In genomic region chr14:75981826-75982723, GRCh38 we compare ENCODE assay signal across 8 cellular contexts. TPM values are rescaled to one million over a fixed set of nuclear protein-coding genes. Genes with fewer than 3 reads are reported as not detected.
DNase-seq lines count a peak whose midpoint lies in the region; ATAC-seq and TF ChIP-seq lines count a peak whose summit lies in the region.

TGFB3 (minus strand) TSS chr14:75981995; CDS start chr14:75980893, 1,102 bp downstream.

- ATAC-seq in CD8-positive, alpha-beta T cell, result peak; percentile 60
- peak; percentile 55 for ATAC-seq in GM21529 (IDR thresholded peaks at IDR 0.05; ENCODE audit: unreplicated experiment)
- ATAC-seq in stimulated activated naive CD8-positive, alpha-beta T cell treated with anti-CD3 and anti-CD28 coated beads, Interleukin-15, Interleukin-2, amounts not matched to agents 100 U/mL and 50 U/mL, for 24 hours, result peak; percentile 72

- H3F3A ChIP-seq in MM.1S (ENCODE audit: insufficient read depth, low read length), result no peaks in the 10 kb centered on the region

- no peaks in the 10 kb centered on the region for H3K9me2 ChIP-seq in MM.1S (replicated peaks; ENCODE audit: insufficient read depth, low read length)

- no peaks in the 10 kb centered on the region for H3K36me3 ChIP-seq in CD8-positive, alpha-beta T cell (ENCODE audit: insufficient read depth, low read length)
- no peaks in the 10 kb centered on the region for H3K36me3 ChIP-seq in MM.1S (replicated peaks; ENCODE audit: insufficient read depth, low read length)

- H3K27me3 Mint-ChIP-seq in CD8-positive, alpha-beta T cell (ENCODE audit: low read depth), result no peaks in the 10 kb centered on the region
- peaks cover 20% of the 10 kb centered on the region for H3K27me3 Mint-ChIP-seq in neural crest cell (ENCODE audit: low read depth)

- peaks cover 33% of the 10 kb centered on the region for H3K4me1 ChIP-seq in CD8-positive, alpha-beta T cell (ENCODE audit: insufficient read depth, low read length)
- H3K4me1 ChIP-seq in MM.1S (ENCODE audit: low read length), result peaks cover 3% of the 10 kb centered on the region; the same call in 1 of the 2 replicates

- no peaks in the 10 kb centered on the region for H4K20me1 ChIP-seq in MM.1S (ENCODE audit: insufficient read depth, low read length)

- H3K4me3 ChIP-seq in CD8-positive, alpha-beta T cell (ENCODE audit: low read depth, low read length), result peak within 1 kb of the TSS; percentile 87
- peak within 1 kb of the TSS; percentile 66 for H3K4me3 ChIP-seq in MM.1S (ENCODE audit: low read length)
- H3K4me3 ChIP-seq in foreskin fibroblast (ENCODE audit: low read depth in 1 of 2, low read length in 2 of 2), result peak within 1 kb of the TSS; percentile 60 to 67

- no peaks in the 10 kb centered on the region for H3K36me3 Mint-ChIP-seq in CD8-positive, alpha-beta T cell
- no peaks in the 10 kb centered on the region for H3K36me3 Mint-ChIP-seq in neural crest cell (ENCODE audit: low read depth)

- peak within 1 kb of the TSS; percentile 62 for H3K9ac ChIP-seq in MM.1S (ENCODE audit: low read length)

- POLR2A ChIA-PET in CD8-positive, alpha-beta T cell (lab: Charles Lee), result interaction anchor here (1.2 to 2.0 kb wide), 3 partner anchors 75 to 273 kb away, joined by 3 to 7 read pairs (median 6); no protein-coding TSS in a partner anchor

- TF ChIP-seq CTCF in CD8-positive, alpha-beta T cell (IDR thresholded peaks at IDR 0.05), result peak; percentile 48
- TF ChIP-seq CTCF in MM.1S (IDR thresholded peaks at IDR 0.05; ENCODE audit: low read length), result peak; percentile 33
- TF ChIP-seq CTCF in foreskin fibroblast (IDR thresholded peaks at IDR 0.05; ENCODE audit: low read depth, low read length), result peak; percentile 50
- TF ChIP-seq CTCF in neural crest cell (conservative IDR thresholded peaks at IDR 0.05), result peak; percentile 79

- peaks cover 57% of the 10 kb centered on the region for H3K4me1 Mint-ChIP-seq in CD8-positive, alpha-beta T cell (ENCODE audit: low read depth)
- peaks cover 41% of the 10 kb centered on the region for H3K4me1 Mint-ChIP-seq in neural crest cell

- peak; percentile 57 to 87 (median 74) for DNase-seq in CD8-positive, alpha-beta T cell
- DNase-seq in MM.1S (peak; percentile 49), SHP77 treated with DMSO at 0.1 percent for 48 hours (lab: John Stamatoyannopoulos, UW) (peak; percentile 41), foreskin fibroblast (peak; percentile 90 to 95), neural crest cell (ENCODE audit: low read depth, low spot score) (peak; percentile 88)
- DNase-seq in activated gamma-delta T cell treated with anti-CD3 and anti-CD28 coated beads, Interleukin-2, amount 50 U/mL, for 16 hours (ENCODE audit: low read depth), result peak; percentile 61
- DNase-seq in stimulated activated naive CD8-positive, alpha-beta T cell treated with anti-CD3 and anti-CD28 coated beads, Interleukin-15, Interleukin-2, amounts not matched to agents 100 U/mL and 50 U/mL, for 24 hours, result peak; percentile 79

- no peaks in the 10 kb centered on the region for H3K9me3 ChIP-seq in CD8-positive, alpha-beta T cell (ENCODE audit: low read length)
- no peaks in the 10 kb centered on the region for H3K9me3 ChIP-seq in MM.1S (replicated peaks; ENCODE audit: insufficient read depth, low read length)

- H3K79me2 ChIP-seq in MM.1S (ENCODE audit: low read length), result no peaks in the 10 kb centered on the region

- CTCF ChIA-PET in CD8-positive, alpha-beta T cell (lab: Charles Lee), result interaction anchor here (0.6 to 8.9 kb wide), 26 partner anchors 8 to 538 kb away, joined by 3 to 162 read pairs (median 3); partner anchors contain the start of genes ERG28 and FLVCR2

- peak within 1 kb of the TSS; percentile 86 for H3K27ac Mint-ChIP-seq in CD8-positive, alpha-beta T cell
- peak within 1 kb of the TSS; percentile 63 for H3K27ac Mint-ChIP-seq in neural crest cell (ENCODE audit: unreplicated experiment)

- intact Hi-C loops in CD8-positive, alpha-beta T cell (cut with DNase I, micrococcal nuclease), result loop anchor here (1.0 to 10.0 kb wide), 11 partner anchors 76 to 1897 kb away; partner anchors contain the start of genes ACYP1 (in 1 of the 2), AHSA1 (in 1 of the 2), ALDH6A1 (in 1 of the 2) and ANGEL1 (in 1 of the 2)

- peak within 1 kb of the TSS; percentile 54; the same call in 1 of the 2 replicates for H3K4me2 ChIP-seq in MM.1S (ENCODE audit: low read depth, low read length)

- H3K27me3 ChIP-seq in CD8-positive, alpha-beta T cell (ENCODE audit: insufficient read depth, low read length), result no peaks in the 10 kb centered on the region
- no peaks in the 10 kb centered on the region for H3K27me3 ChIP-seq in MM.1S (replicated peaks; ENCODE audit: insufficient read depth, low read length)

- H3K27ac ChIP-seq in CD8-positive, alpha-beta T cell (ENCODE audit: low read depth, low read length), result peak within 1 kb of the TSS; percentile 64
- H3K27ac ChIP-seq in MM.1S (ENCODE audit: low read length), result peak within 1 kb of the TSS; percentile 42; the same call in 1 of the 2 replicates

- no peaks in the 10 kb centered on the region for H3K9me3 Mint-ChIP-seq in CD8-positive, alpha-beta T cell
- no peaks in the 10 kb centered on the region for H3K9me3 Mint-ChIP-seq in neural crest cell

- H3K4me3 Mint-ChIP-seq in CD8-positive, alpha-beta T cell, result peak within 1 kb of the TSS; percentile 82
- peak within 1 kb of the TSS; percentile 88 for H3K4me3 Mint-ChIP-seq in neural crest cell

- H2AFZ ChIP-seq in MM.1S (ENCODE audit: low read length), result peak within 1 kb of the TSS; percentile 67

RNA-seq across cellular contexts. Expression of gene TGFB3, which starts in this region (rescaled TPM):
- total RNA-seq in CD8-positive, alpha-beta T cell, result 1 to 10 TPM; 6.9 TPM
- 4.6 and 5.5 TPM in 2 replicates for total RNA-seq in neural crest cell

Comparison
In these comparisons a context has a peak if more than half of its experiments do, and no peak if none do; other contexts are left out.
1. Peak in every context shown above with its lines: DNase-seq, ATAC-seq, H3K4me3 ChIP-seq and H3K27ac ChIP-seq.
2. DNase-seq: peak in every context shown above with its lines; median percentile 92 in foreskin fibroblast; 88 in neural crest cell; 79 in stimulated activated naive CD8-positive, alpha-beta T cell treated with anti-CD3 and anti-CD28 coated beads, Interleukin-15, Interleukin-2, amounts not matched to agents 100 U/mL and 50 U/mL, for 24 hours; 74 in CD8-positive, alpha-beta T cell; 61 in activated gamma-delta T cell treated with anti-CD3 and anti-CD28 coated beads, Interleukin-2, amount 50 U/mL, for 16 hours; 49 in MM.1S; 41 in SHP77 treated with DMSO at 0.1 percent for 48 hours.